Comparison of ENCODE assay signal across 10 cellular contexts in genomic region chr22:46085831-46086576, GRCh38.
DNase-seq lines count a peak whose midpoint lies in the region; ATAC-seq and TF ChIP-seq lines count a peak whose summit lies in the region.
"Had no signal": no experiment of that assay in that cellular context is flagged by ENCODE, and none has a peak within 500 bp of the region (broad histone marks: within the 10 kb centered on the region; RNA-seq: fewer than 3 reads in every experiment).

No MANE protein-coding gene starts in this region.

- no peak overlapping the region for H3K4me3 Mint-ChIP-seq in activated T-helper 17 cell treated with anti-CD3 and anti-CD28 coated beads, Interleukin-2, amount 50 U/mL, for 72 hours
- H3K4me3 Mint-ChIP-seq in GM23338 = no peak overlapping the region
- H3K4me3 Mint-ChIP-seq: WTC11 had no signal

- DNase-seq in COLO668 (lab: John Stamatoyannopoulos, UW; ENCODE audit: unreplicated experiment) (peak; percentile 44), SW480 (ENCODE audit: low spot score) (peak; percentile 96), fibroblast of villous mesenchyme (ENCODE audit: low read depth) (peak; percentile 95), renal cortical epithelial cell (ENCODE audit: low read depth) (peak; percentile 63), hippocampal formation (lab: John Stamatoyannopoulos, UW) (no peak), GM23338 (ENCODE audit: low spot score) (no peak)
- DNase-seq: NCI-H1436 had no signal

- no peaks in the 10 kb centered on the region for H3K9me3 Mint-ChIP-seq in activated T-helper 17 cell treated with anti-CD3 and anti-CD28 coated beads, Interleukin-2, amount 50 U/mL, for 72 hours
- H3K9me3 Mint-ChIP-seq in GM23338 = peaks cover 2% of the 10 kb centered on the region; the same call in 1 of the 3 replicates
- H3K9me3 Mint-ChIP-seq: WTC11 had no signal

- H3K27ac ChIP-seq in GM23338 (ENCODE audit: low read depth) = no peak overlapping the region

- H3K36me3 Mint-ChIP-seq in activated T-helper 17 cell treated with anti-CD3 and anti-CD28 coated beads, Interleukin-2, amount 50 U/mL, for 72 hours (ENCODE audit: low read depth) = no peaks in the 10 kb centered on the region
- no peaks in the 10 kb centered on the region; the same call in 2 of the 3 replicates for H3K36me3 Mint-ChIP-seq in GM23338 (ENCODE audit: low read depth)
- H3K36me3 Mint-ChIP-seq: WTC11 had no signal

- no peaks in the 10 kb centered on the region for H3F3A ChIP-seq in GM23338 (replicated peaks; ENCODE audit: low read depth)

- no peaks in the 10 kb centered on the region for H4K20me1 ChIP-seq in GM23338 (replicated peaks; ENCODE audit: insufficient read depth)

- TF ChIP-seq CTCF in fibroblast of villous mesenchyme (IDR thresholded peaks at IDR 0.05; ENCODE audit: insufficient read depth, low read depth, low read length) = no peak
- TF ChIP-seq CTCF in GM23338 (conservative IDR thresholded peaks at IDR 0.05; ENCODE audit: low read depth in 2 of 2) = no peak

- H3K4me2 ChIP-seq in GM23338 = no peak overlapping the region

- no peaks in the 10 kb centered on the region for H3K9me2 ChIP-seq in GM23338 (ENCODE audit: insufficient read depth)

- H3K27ac Mint-ChIP-seq in activated T-helper 17 cell treated with anti-CD3 and anti-CD28 coated beads, Interleukin-2, amount 50 U/mL, for 72 hours = no peak overlapping the region
- H3K27ac Mint-ChIP-seq in GM23338 = no peak overlapping the region
- H3K27ac Mint-ChIP-seq: WTC11 had no signal

- H3K79me2 ChIP-seq in GM23338 (replicated peaks; ENCODE audit: insufficient read depth) = peaks cover 28% of the 10 kb centered on the region

- ATAC-seq in activated T-helper 17 cell treated with anti-CD3 and anti-CD28 coated beads, Interleukin-2, amount 50 U/mL, for 72 hours (replicated peaks) = no peak
- ATAC-seq in HG03097 (IDR thresholded peaks at IDR 0.05; ENCODE audit: low FRiP score, unreplicated experiment) (no peak), GM23338 (no peak)
- ATAC-seq: WTC11 had no signal

- no peaks in the 10 kb centered on the region for H3K27me3 ChIP-seq in GM23338 (ENCODE audit: insufficient read depth)

- H3K4me1 Mint-ChIP-seq in activated T-helper 17 cell treated with anti-CD3 and anti-CD28 coated beads, Interleukin-2, amount 50 U/mL, for 72 hours = no peaks in the 10 kb centered on the region
- no peaks in the 10 kb centered on the region; the same call in 1 of the 3 replicates for H3K4me1 Mint-ChIP-seq in GM23338
- H3K4me1 Mint-ChIP-seq: WTC11 had no signal

- H3K4me1 ChIP-seq in GM23338 (ENCODE audit: insufficient read depth) = no peaks in the 10 kb centered on the region

- no peak overlapping the region for H2AFZ ChIP-seq in GM23338

- H3K36me3 ChIP-seq in GM23338 (ENCODE audit: insufficient read depth) = no peaks in the 10 kb centered on the region

- H3K4me3 ChIP-seq in fibroblast of villous mesenchyme (ENCODE audit: low read depth, low read length) (peak overlapping the region; percentile 93), GM23338 (no peak overlapping the region)

- H3K27me3 Mint-ChIP-seq in activated T-helper 17 cell treated with anti-CD3 and anti-CD28 coated beads, Interleukin-2, amount 50 U/mL, for 72 hours = no peaks in the 10 kb centered on the region
- H3K27me3 Mint-ChIP-seq in GM23338 (ENCODE audit: insufficient read depth, low read depth, poor library complexity) = peaks cover 5% of the 10 kb centered on the region

TF ChIP-seq in GM23338, 12 proteins besides CTCF, POLR2A, EP300 and RAD21:
- TF ChIP-seq STAT1 (IDR thresholded peaks at IDR 0.05; ENCODE audit: unreplicated experiment) (no peak), ZNF462 (CRISPR knock-in tag; IDR thresholded peaks at IDR 0.05) (no peak), NANOG (IDR thresholded peaks at IDR 0.05; ENCODE audit: borderline replicate concordance) (no peak), EZH2 (IDR thresholded peaks at IDR 0.05; ENCODE audit: low read depth, unreplicated experiment) (no peak), EZH2phosphoT487 (IDR thresholded peaks at IDR 0.05; ENCODE audit: unreplicated experiment) (no peak), JUNB (IDR thresholded peaks at IDR 0.05; ENCODE audit: unreplicated experiment) (no peak), POLR2AphosphoS5 (IDR thresholded peaks at IDR 0.05; ENCODE audit: low read depth) (no peak), ETS1 (IDR thresholded peaks at IDR 0.05) (no peak)

Comparison
In these comparisons a context has a peak if more than half of its experiments do, and no peak if none do; other contexts are left out.
1. DNase-seq: peak in COLO668 (single experiment), SW480 (single experiment), fibroblast of villous mesenchyme (single experiment) and renal cortical epithelial cell (single experiment); none in hippocampal formation (0 of 2) and GM23338 (single experiment).